ENCODE assay signal across 15 cellular contexts in the genomic region with DNA sequence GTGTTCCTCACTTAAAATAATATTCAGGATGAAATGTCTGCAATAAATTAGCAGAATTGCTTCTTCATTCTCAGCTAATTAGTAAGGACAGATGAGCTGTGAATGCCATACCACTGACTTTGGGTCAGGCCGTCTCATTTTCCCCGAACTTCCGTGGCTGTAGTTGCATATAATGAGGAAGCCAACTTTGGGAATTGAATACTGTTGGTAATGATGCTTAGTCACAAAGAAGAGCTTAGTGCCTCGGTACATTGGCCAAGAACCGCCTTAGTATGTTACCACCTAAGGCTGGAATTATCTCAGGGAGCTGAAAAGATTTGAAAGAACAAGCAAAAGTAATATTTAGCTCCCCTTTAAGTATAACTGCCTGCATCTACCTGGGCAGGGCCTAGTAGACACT.
"Had no signal": no experiment of that assay in that cellular context is flagged by ENCODE, and none has a peak within 500 bp of the region (broad histone marks: within the 10 kb centered on the region; RNA-seq: fewer than 3 reads in every experiment).

No MANE protein-coding gene starts in this region.

- H3K9me3 ChIP-seq: ascending aorta, prostate gland, right lobe of liver, upper lobe of right lung had no signal

- H3K4me3 Mint-ChIP-seq: activated naive CD8-positive, alpha-beta T cell treated with anti-CD3 and anti-CD28 coated beads, Interleukin-2, amount 10 ng/mL, durations not matched to agents 7 days and 5 days; activated T-helper 1 cell treated with anti-CD3 and anti-CD28 coated beads, Interleukin-12 subunit alpha, Interleukin-12 subunit beta, Interleukin-2, Interleukin-4 antibody, amounts not matched to agents 30 ng/mL and 10 ng/mL and 1 ng/mL, durations not matched to agents 14 hours and 24 hours and 36 hours; mesothelial cell of epicardium; stimulated activated naive CD8-positive, alpha-beta T cell treated with anti-CD3 and anti-CD28 coated beads, Interleukin-15, amount 100 ng/mL, for 72 hours; T-cell had no signal

- H3K27ac Mint-ChIP-seq: activated naive CD8-positive, alpha-beta T cell treated with anti-CD3 and anti-CD28 coated beads, Interleukin-2, amount 10 ng/mL, durations not matched to agents 7 days and 5 days; activated T-helper 1 cell treated with anti-CD3 and anti-CD28 coated beads, Interleukin-12 subunit alpha, Interleukin-12 subunit beta, Interleukin-2, Interleukin-4 antibody, amounts not matched to agents 30 ng/mL and 10 ng/mL and 1 ng/mL, durations not matched to agents 14 hours and 24 hours and 36 hours; mesothelial cell of epicardium; T-cell had no signal

- H3K9me3 Mint-ChIP-seq: activated naive CD8-positive, alpha-beta T cell treated with anti-CD3 and anti-CD28 coated beads, Interleukin-2, amount 10 ng/mL, durations not matched to agents 7 days and 5 days; activated T-helper 1 cell treated with anti-CD3 and anti-CD28 coated beads, Interleukin-12 subunit alpha, Interleukin-12 subunit beta, Interleukin-2, Interleukin-4 antibody, amounts not matched to agents 30 ng/mL and 10 ng/mL and 1 ng/mL, durations not matched to agents 14 hours and 24 hours and 36 hours; mesothelial cell of epicardium; stimulated activated naive CD8-positive, alpha-beta T cell treated with anti-CD3 and anti-CD28 coated beads, Interleukin-15, amount 100 ng/mL, for 72 hours; T-cell had no signal

- H3K27me3 Mint-ChIP-seq: stimulated activated naive CD8-positive, alpha-beta T cell treated with anti-CD3 and anti-CD28 coated beads, Interleukin-15, amount 100 ng/mL, for 72 hours; T-cell had no signal

- ATAC-seq: left colon; right lobe of liver; stimulated activated naive CD8-positive, alpha-beta T cell treated with anti-CD3 and anti-CD28 coated beads, Interleukin-15, amount 100 ng/mL, for 72 hours; T-cell; upper lobe of right lung had no signal

- H3K36me3 ChIP-seq: ascending aorta, prostate gland, right lobe of liver, upper lobe of right lung had no signal

- H3K36me3 Mint-ChIP-seq: mesothelial cell of epicardium had no signal

- H3K27me3 ChIP-seq: ascending aorta, right lobe of liver, upper lobe of right lung had no signal

- H3K4me3 ChIP-seq: ascending aorta, lung, prostate gland, right lobe of liver, upper lobe of right lung had no signal

- H3K4me1 ChIP-seq: ascending aorta had no signal

- DNase-seq: activated CD4-positive, CD25-positive, alpha-beta regulatory T cell treated with anti-CD3 and anti-CD28 coated beads, Interleukin-2, amount 50 U/mL, for 72 hours; activated naive CD8-positive, alpha-beta T cell treated with anti-CD3 and anti-CD28 coated beads, Interleukin-2, amount 10 ng/mL, durations not matched to agents 7 days and 5 days; cortex of kidney; effector CD8-positive, alpha-beta T cell; left colon; right lobe of liver; stimulated activated naive CD8-positive, alpha-beta T cell treated with anti-CD3 and anti-CD28 coated beads, Interleukin-15, amount 100 ng/mL, for 72 hours; T-cell; T-helper 9 cell; upper lobe of right lung had no signal

- H3K27ac ChIP-seq: ascending aorta, prostate gland, right lobe of liver, upper lobe of right lung had no signal
